In the genomic region with DNA sequence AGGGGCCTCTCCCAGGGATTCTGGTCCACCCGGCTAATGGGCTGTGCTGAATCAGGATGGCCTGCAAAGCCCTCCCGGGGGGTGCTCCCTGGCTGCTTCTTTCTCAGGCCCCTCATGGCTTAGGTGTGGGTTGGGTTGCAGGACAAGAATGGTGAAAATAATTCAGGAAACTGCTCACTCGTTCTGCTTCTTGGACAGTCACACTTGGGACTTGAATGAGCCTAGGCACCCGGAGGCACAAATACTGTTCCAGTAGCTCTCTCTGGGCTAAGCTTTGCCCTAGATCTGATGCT, we compare ENCODE assay signal across 23 cellular contexts.
DNase-seq lines count a peak whose midpoint lies in the region; FAIRE-seq and TF ChIP-seq lines count a peak whose summit lies in the region.
"Had no signal": no experiment of that assay in that cellular context is flagged by ENCODE, and none has a peak within 500 bp of the region (broad histone marks: within the 10 kb centered on the region; RNA-seq: fewer than 3 reads in every experiment).

No MANE protein-coding gene starts in this region.

- H4K5ac ChIP-seq in H1 (ENCODE audit: insufficient read length, low read depth, low read length) = no peak overlapping the region

- no peak overlapping the region for H3K56ac ChIP-seq in H1 (replicated peaks; ENCODE audit: insufficient read length, low read depth, low read length)

- dilution Hi-C loops in mammary epithelial cell (cut with HindIII; ENCODE audit: low sequenced_read_pairs) = no loop called here

- H3K27ac ChIP-seq in mammary epithelial cell (ENCODE audit: insufficient read depth, low read depth, low read length) (peak overlapping the region; percentile 56), H1 (ENCODE audit: low read depth, low read length) (no peak overlapping the region), prostate gland (peak overlapping the region; percentile 39 to 55), WERI-Rb-1 (no peak overlapping the region)
- H3K27ac ChIP-seq: BLaER1 treated with 17β-estradiol and CSF1 and Interleukin-3, amounts not matched to agents 10 nM and 100 nM; HL-60 had no signal

- TF ChIP-seq POLR2A in H1 (IDR thresholded peaks at IDR 0.05; ENCODE audit: control extremely low read depth in 1 of 2, low read depth in 2 of 2, low read length in 2 of 2) = no peak
- no peak for TF ChIP-seq POLR2A in prostate gland (IDR thresholded peaks at IDR 0.05)

- H4K91ac ChIP-seq in H1 (replicated peaks; ENCODE audit: insufficient read length, low read length) = peak overlapping the region; percentile 71

- POLR2A ChIA-PET in H1 (lab: Charles Lee; ENCODE audit: partially characterized antibody) = no interaction called here

- H3K4me3 ChIP-seq in mammary epithelial cell (replicated peaks in 1 of 3; ENCODE audit: insufficient read depth in 1 of 3, low read depth in 2 of 3, low read length in 3 of 3) = no peak overlapping the region
- no peak overlapping the region for H3K4me3 ChIP-seq in H1 (ENCODE audit: extremely low read depth in 1 of 4, insufficient read depth in 2 of 4, low read depth in 3 of 4, low read length in 4 of 4)
- H3K4me3 ChIP-seq in prostate gland = no peak overlapping the region
- no peak overlapping the region for H3K4me3 ChIP-seq in WERI-Rb-1 (ENCODE audit: low read depth, low read length)
- H3K4me3 ChIP-seq: BLaER1 treated with 17β-estradiol and CSF1 and Interleukin-3, amounts not matched to agents 10 nM and 100 nM; GM12878; HAP-1; K562 had no signal

- no peak overlapping the region for H3K14ac ChIP-seq in H1 (ENCODE audit: insufficient read length)

- no peak overlapping the region for H3K18ac ChIP-seq in H1 (ENCODE audit: extremely low read depth, low read length)

- H3K36me3 ChIP-seq in mammary epithelial cell (ENCODE audit: insufficient read depth, low read length) (no peaks in the 10 kb centered on the region), H1 (ENCODE audit: control insufficient read depth in 2 of 4, insufficient read depth in 4 of 4, low read length in 3 of 4) (no peaks in the 10 kb centered on the region), prostate gland (no peaks in the 10 kb centered on the region), WERI-Rb-1 (no peaks in the 10 kb centered on the region)
- H3K36me3 ChIP-seq: BLaER1 treated with 17β-estradiol and CSF1 and Interleukin-3, amounts not matched to agents 10 nM and 100 nM; HAP-1 had no signal

- H3K9ac ChIP-seq in mammary epithelial cell (ENCODE audit: insufficient read depth, low read length) = no peak overlapping the region
- no peak overlapping the region for H3K9ac ChIP-seq in H1 (replicated peaks in 1 of 4; ENCODE audit: extremely low read depth in 1 of 4, low read depth in 3 of 4, low read length in 3 of 4)
- H3K9ac ChIP-seq: BLaER1 treated with 17β-estradiol and CSF1 and Interleukin-3, amounts not matched to agents 10 nM and 100 nM had no signal

- H3K4ac ChIP-seq in H1 (replicated peaks; ENCODE audit: insufficient read length, low read depth, low read length) = no peak overlapping the region

- H3K9me3 ChIP-seq in mammary epithelial cell (replicated peaks; ENCODE audit: insufficient read depth, low read length) (no peaks in the 10 kb centered on the region), H1 (ENCODE audit: insufficient read depth in 2 of 2, low read depth in 1 of 2, low read length in 1 of 2) (peaks cover 3 to 4% of the 10 kb centered on the region in 2 experiments; a peak in 1 of 4 replicates), prostate gland (no peaks in the 10 kb centered on the region), WERI-Rb-1 (ENCODE audit: severe bottlenecking) (no peaks in the 10 kb centered on the region)
- H3K9me3 ChIP-seq: BLaER1 treated with 17β-estradiol and CSF1 and Interleukin-3, amounts not matched to agents 10 nM and 100 nM; HAP-1 had no signal

- no peak overlapping the region for H3K23ac ChIP-seq in H1 (ENCODE audit: insufficient read length)

- CTCF ChIA-PET in mammary epithelial cell (lab: Charles Lee; ENCODE audit: low non-redundant PET) (no interaction called here), H1 (lab: Charles Lee; ENCODE audit: partially characterized antibody) (interaction anchor here (0.8 to 1.7 kb wide), 6 partner anchors 9 to 681 kb away, joined by 3 to 4 read pairs (median 4); no protein-coding TSS in a partner anchor)

- no peaks in the 10 kb centered on the region for H3K79me1 ChIP-seq in H1 (ENCODE audit: low read depth, low read length)

- H2BK15ac ChIP-seq in H1 (ENCODE audit: low read length) = no peak overlapping the region

- FAIRE-seq in H1 (lab: Jason Lieb, UNC) = no peak
- FAIRE-seq: GM12878, HepG2, K562 had no signal

- no peak overlapping the region for H4K8ac ChIP-seq in H1 (ENCODE audit: extremely low read depth, insufficient read depth, low read length)

- no peak overlapping the region; the same call in 1 of the 2 replicates for H2BK5ac ChIP-seq in H1 (ENCODE audit: low read depth, low read length)

- peak overlapping the region; percentile 92 for H2BK20ac ChIP-seq in H1 (ENCODE audit: low read length)

- 100% methylated on average over 4 of the region's 4 CpGs for WGBS in mammary epithelial cell (ENCODE audit: low coverage, missing lambda C conversion rate)
- 94% methylated on average over 4 of the region's 4 CpGs; no CpG with 5 or more reads in 1 of the 2 experiments for whole genome bisulfite sequencing in H1 (ENCODE audit: extremely low coverage in 1 of 2, insufficient coverage in 1 of 2, insufficient read length in 1 of 2, insufficient replicate concordance in 2 of 2, low coverage in 1 of 2, low lambda C conversion rate in 2 of 2, missing lambda C conversion rate in 1 of 2), 2 experiments
- 87% methylated on average over 4 of the region's 4 CpGs for WGBS in prostate gland

- no peak for TF ChIP-seq EP300 in H1 (IDR thresholded peaks at IDR 0.05; ENCODE audit: borderline replicate concordance in 1 of 2, low read depth in 2 of 2, low read length in 2 of 2)

- H2AK5ac ChIP-seq in H1 (ENCODE audit: low read depth, low read length) = peak overlapping the region; percentile 29

- intact Hi-C loops in mammary epithelial cell (cut with micrococcal nuclease) = no loop called here
- intact Hi-C loops in prostate gland (cut with DNase I) = no loop called here

- H3K27me3 ChIP-seq in mammary epithelial cell (ENCODE audit: insufficient read depth, low read length) (no peaks in the 10 kb centered on the region), H1 (replicated peaks in 1 of 4; ENCODE audit: control insufficient read depth in 3 of 4, extremely low read depth in 1 of 4, insufficient read depth in 3 of 4, low read length in 3 of 4) (no peaks in the 10 kb centered on the region; a peak in 2 of 7 replicates), prostate gland (replicated peaks; ENCODE audit: insufficient read depth) (no peaks in the 10 kb centered on the region), WERI-Rb-1 (ENCODE audit: insufficient read depth, low read depth, severe bottlenecking) (no peaks in the 10 kb centered on the region)
- H3K27me3 ChIP-seq: BLaER1 treated with 17β-estradiol and CSF1 and Interleukin-3, amounts not matched to agents 10 nM and 100 nM had no signal

- DNase-seq in mammary epithelial cell = no peak
- peak in 1 of 2 experiments; percentile 24 for DNase-seq in H1 (ENCODE audit: low read depth in 1 of 2, low spot score in 2 of 2)
- peak; percentile 59 for DNase-seq in mesenteric fat pad (ENCODE audit: low spot score)
- DNase-seq in prostate gland (ENCODE audit: low spot score) = no peak
- no peak for DNase-seq in WERI-Rb-1
- no peak for DNase-seq in SK-N-DZ (ENCODE audit: low spot score)
- no peak for DNase-seq in activated CD4-positive, alpha-beta T cell treated with anti-CD3 and anti-CD28 coated beads, Interleukin-2, amount 50 U/mL, for 48 hours
- DNase-seq: ACHN; CD4-positive, alpha-beta memory T cell; DND-41; MM.1S; NCI-H1048; NCI-H1417 treated with DMSO at 0.1 percent for 48 hours; NCI-H187; NCI-H446; NCI-H526 treated with DMSO at 0.1 percent for 48 hours; Right ventricle myocardium superior had no signal

- no TSS peak for BruUV-seq in mammary epithelial cell (replicated peaks; lab: Mats Ljungman, UMichigan)

- H3K4me2 ChIP-seq in mammary epithelial cell (ENCODE audit: insufficient read depth, low read depth, low read length) (no peak overlapping the region), H1 (ENCODE audit: insufficient read depth in 1 of 2, low read depth in 2 of 2, low read length in 2 of 2) (no peak overlapping the region)

- H2BK12ac ChIP-seq in H1 (ENCODE audit: low read depth, low read length) = peak overlapping the region; percentile 89; the same call in 1 of the 2 replicates

- H3K79me2 ChIP-seq in mammary epithelial cell (ENCODE audit: insufficient read depth, low read length) = no peaks in the 10 kb centered on the region
- H3K79me2 ChIP-seq in H1 (ENCODE audit: control insufficient read depth in 1 of 2, insufficient read depth in 2 of 2, low read length in 2 of 2) = no peaks in the 10 kb centered on the region

- H4K20me1 ChIP-seq in mammary epithelial cell (ENCODE audit: insufficient read depth, low read length) = no peaks in the 10 kb centered on the region
- no peaks in the 10 kb centered on the region for H4K20me1 ChIP-seq in H1 (replicated peaks in 1 of 2; ENCODE audit: control insufficient read depth in 1 of 2, insufficient read depth in 2 of 2, low read length in 2 of 2)
- H4K20me1 ChIP-seq: BLaER1 treated with 17β-estradiol and CSF1 and Interleukin-3, amounts not matched to agents 10 nM and 100 nM had no signal

- in situ Hi-C loops in mammary epithelial cell (cut with MboI; ENCODE audit: low sequenced_read_pairs in 2 of 2) = no loop called here

- no peak for TF ChIP-seq RAD21 in H1 (IDR thresholded peaks at IDR 0.05 in 1 of 2, conservative IDR thresholded peaks at IDR 0.05 in 1 of 2; ENCODE audit: low read depth in 2 of 2, low read length in 2 of 2)

- H3K4me1 ChIP-seq in mammary epithelial cell (ENCODE audit: insufficient read depth, low read length) (peaks cover 35% of the 10 kb centered on the region), H1 (replicated peaks in 1 of 4; ENCODE audit: control insufficient read depth in 3 of 4, insufficient read depth in 4 of 4, low read length in 3 of 4) (peaks cover 15 to 30% (median 22%) of the 10 kb centered on the region in 4 experiments), prostate gland (replicated peaks) (no peaks in the 10 kb centered on the region)

- no peaks in the 10 kb centered on the region; the same call in 1 of the 2 replicates for H3K23me2 ChIP-seq in H1 (ENCODE audit: low read depth, low read length)

- peak overlapping the region; percentile 57 for H2BK120ac ChIP-seq in H1 (replicated peaks; ENCODE audit: low read depth, low read length)

- TF ChIP-seq CTCF in mammary epithelial cell (conservative IDR thresholded peaks at IDR 0.05 in 1 of 2, IDR thresholded peaks at IDR 0.05 in 1 of 2; ENCODE audit: extremely low read depth in 1 of 2, insufficient read depth in 1 of 2, low read depth in 1 of 2, low read length in 2 of 2) (no peak), H1 (IDR thresholded peaks at IDR 0.05; ENCODE audit: control extremely low read depth in 1 of 3, insufficient read depth in 1 of 3, low read depth in 1 of 3, low read length in 3 of 3) (no peak), prostate gland (IDR thresholded peaks at IDR 0.05) (no peak), WERI-Rb-1 (IDR thresholded peaks at IDR 0.05; ENCODE audit: low read depth, low read length) (no peak)

- H2AFZ ChIP-seq in mammary epithelial cell (ENCODE audit: low read depth, low read length) = peak overlapping the region; percentile 85
- H2AFZ ChIP-seq in H1 (ENCODE audit: low read length) = no peak overlapping the region

TF ChIP-seq in H1, 55 proteins besides CTCF, POLR2A, EP300 and RAD21 (continues in another document):
- no peak for TF ChIP-seq BRCA1 (IDR thresholded peaks at IDR 0.05; ENCODE audit: low read depth, low read length)

Comparison
In these comparisons a context has a peak if more than half of its experiments do, and no peak if none do; other contexts are left out.
1. H3K27ac ChIP-seq: peak in mammary epithelial cell (single experiment) and prostate gland (2 of 2); none in H1 (single experiment) and WERI-Rb-1 (single experiment).